ENCODE assay signal across 17 cellular contexts in the genomic region with DNA sequence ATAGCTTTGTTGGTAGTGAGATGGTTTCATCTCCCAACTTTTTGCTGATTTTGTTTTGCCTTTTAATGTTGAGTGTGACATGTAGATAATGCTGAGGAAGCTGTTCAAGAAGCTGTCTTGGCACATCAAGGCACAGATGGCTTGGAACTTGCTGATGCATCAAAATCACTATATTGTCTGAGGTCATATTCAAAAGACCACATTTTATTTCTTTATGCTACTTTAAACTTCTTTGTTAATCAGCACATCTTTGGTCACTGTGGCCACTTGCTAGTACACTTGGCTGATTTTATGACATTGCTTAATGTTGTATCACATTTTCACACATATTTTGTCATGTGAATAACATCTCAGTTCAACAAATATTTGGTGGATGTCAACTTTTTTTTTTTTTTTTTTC.
DNase-seq lines count a peak whose midpoint lies in the region; ATAC-seq, FAIRE-seq and TF ChIP-seq lines count a peak whose summit lies in the region.
"Had no signal": no experiment of that assay in that cellular context is flagged by ENCODE, and none has a peak within 500 bp of the region (broad histone marks: within the 10 kb centered on the region; RNA-seq: fewer than 3 reads in every experiment).

No MANE protein-coding gene starts in this region.

- TF ChIP-seq POLR2A in K562 (conservative IDR thresholded peaks at IDR 0.05), result no peak

- H3K27me3 ChIP-seq in A673 (replicated peaks; ENCODE audit: insufficient read depth, low read depth, low read length, poor library complexity) (no peaks in the 10 kb centered on the region), GM23248 (replicated peaks; ENCODE audit: insufficient read depth) (no peaks in the 10 kb centered on the region), K562 (ENCODE audit: control insufficient read depth in 2 of 2, insufficient read depth in 2 of 2, low read length in 2 of 2) (no peaks in the 10 kb centered on the region), osteoblast (ENCODE audit: insufficient read depth, low read length) (no peaks in the 10 kb centered on the region)

- peaks cover 83% of the 10 kb centered on the region for H3K4me1 ChIP-seq in A673 (ENCODE audit: insufficient read depth, low read length, poor library complexity, severe bottlenecking)
- H3K4me1 ChIP-seq in GM23248 (ENCODE audit: insufficient read depth), result peaks cover 96% of the 10 kb centered on the region
- H3K4me1 ChIP-seq in K562 (replicated peaks in 1 of 2; ENCODE audit: control insufficient read depth in 2 of 2, insufficient read depth in 2 of 2, low read length in 2 of 2), result no peaks in the 10 kb centered on the region
- peaks cover 86% of the 10 kb centered on the region for H3K4me1 ChIP-seq in osteoblast (ENCODE audit: insufficient read depth, low read length)

- H3K4me2 ChIP-seq in GM23248 (ENCODE audit: unreplicated experiment) (peak overlapping the region; percentile 5), K562 (ENCODE audit: insufficient read depth, low read length) (no peak overlapping the region), osteoblast (ENCODE audit: insufficient read depth, low read length) (no peak overlapping the region)
- H3K4me2 ChIP-seq: PC-9 had no signal

- in situ Hi-C loops in GM23248 (cut with MboI), result no loop called here
- in situ Hi-C loops in K562 (cut with MboI), result no loop called here

- peaks cover 80% of the 10 kb centered on the region for H3K79me2 ChIP-seq in GM23248 (ENCODE audit: insufficient read depth)
- H3K79me2 ChIP-seq in K562 (ENCODE audit: control insufficient read depth, insufficient read depth, low read length), result no peaks in the 10 kb centered on the region
- H3K79me2 ChIP-seq in osteoblast (ENCODE audit: insufficient read depth, low read length), result peaks cover 66% of the 10 kb centered on the region

- H2AFZ ChIP-seq in GM23248, result no peak overlapping the region
- no peak overlapping the region for H2AFZ ChIP-seq in K562 (ENCODE audit: low read depth, low read length)
- no peak overlapping the region for H2AFZ ChIP-seq in osteoblast (ENCODE audit: low read length)
- H2AFZ ChIP-seq: PC-9 had no signal

- H3K9me2 ChIP-seq in GM23248 (ENCODE audit: insufficient read depth), result no peaks in the 10 kb centered on the region

- FAIRE-seq in K562 (lab: Jason Lieb, UNC), result no peak

- no peak for TF ChIP-seq CTCF in A673 (conservative IDR thresholded peaks at IDR 0.05; ENCODE audit: low read depth, low read length)
- TF ChIP-seq CTCF in K562 (IDR thresholded peaks at IDR 0.05 in 2 of 3, conservative IDR thresholded peaks at IDR 0.05 in 1 of 3; ENCODE audit: insufficient read depth in 2 of 3, low read depth in 1 of 3, low read length in 3 of 3), result no peak
- no peak for TF ChIP-seq CTCF in osteoblast (IDR thresholded peaks at IDR 0.05; ENCODE audit: extremely low read depth, low read depth, low read length)

- H3F3A ChIP-seq in GM23248 (ENCODE audit: insufficient read depth), result peaks cover 97% of the 10 kb centered on the region

- H3K36me3 ChIP-seq in A673 (ENCODE audit: insufficient read depth, low read length, poor library complexity, severe bottlenecking), result no peaks in the 10 kb centered on the region
- peaks cover under 1% of the 10 kb centered on the region; the same call in 1 of the 2 replicates for H3K36me3 ChIP-seq in GM23248 (ENCODE audit: low read depth)
- no peaks in the 10 kb centered on the region for H3K36me3 ChIP-seq in K562 (ENCODE audit: control insufficient read depth, insufficient read depth, low read length)
- H3K36me3 ChIP-seq in osteoblast (ENCODE audit: insufficient read depth, low read length), result peaks cover 15% of the 10 kb centered on the region

- CTCF ChIA-PET in A673 (lab: Charles Lee) (no interaction called here), K562 (lab: Yijun Ruan, JAX; ENCODE audit: low intra/inter-chr PET ratio) (no interaction called here)

- intact Hi-C loops in A673 (cut with micrococcal nuclease; ENCODE audit: unreplicated experiment) (no loop called here), K562 (cut with micrococcal nuclease) (no loop called here)

- no peak overlapping the region for H3K9ac ChIP-seq in GM23248
- H3K9ac ChIP-seq in K562 (ENCODE audit: insufficient read depth in 1 of 2, low read depth in 2 of 2, low read length in 2 of 2), result no peak overlapping the region

- H3K27ac ChIP-seq in A673 (ENCODE audit: low read depth, low read length, poor library complexity, severe bottlenecking) (peak overlapping the region; percentile 8), GM23248 (peak overlapping the region; percentile 80), K562 (ENCODE audit: extremely low read depth, low read depth, low read length) (no peak overlapping the region), osteoblast (ENCODE audit: low read depth, low read length) (peak overlapping the region; percentile 16)
- H3K27ac ChIP-seq: HL-60, PC-9 had no signal

- no peak for ATAC-seq in K562
- ATAC-seq: CD8-positive, alpha-beta T cell; SK-N-SH treated with all-trans-retinoic acid at 6 μM for 48 hours had no signal

- H4K20me1 ChIP-seq in GM23248 (ENCODE audit: insufficient read depth) (no peaks in the 10 kb centered on the region), K562 (replicated peaks; ENCODE audit: control insufficient read depth, insufficient read depth, low read length) (no peaks in the 10 kb centered on the region), osteoblast (ENCODE audit: insufficient read depth, low read length) (peaks cover 3% of the 10 kb centered on the region)

- BruUV-seq in A673 (replicated peaks; lab: Mats Ljungman, UMichigan), result no TSS peak
- no TSS peak for BruUV-seq in K562 (replicated peaks; lab: Mats Ljungman, UMichigan)

- POLR2A ChIA-PET in A673 (lab: Charles Lee; ENCODE audit: low non-redundant PET) (no interaction called here), K562 (lab: Yijun Ruan, JAX) (interaction anchor here (0.7 to 1.2 kb wide), 2 partner anchors 14 to 40 kb away, joined by 3 to 4 read pairs; no protein-coding TSS in a partner anchor)

- no peaks in the 10 kb centered on the region for H3K9me1 ChIP-seq in K562 (ENCODE audit: control insufficient read depth, insufficient read depth, low read length)

- no peak for TF ChIP-seq RAD21 in K562 (CRISPR knock-in tag; conservative IDR thresholded peaks at IDR 0.05 in 1 of 2, IDR thresholded peaks at IDR 0.05 in 1 of 2)

- DNase-seq in A673 (ENCODE audit: low spot score) (no peak), GM23248 (peak; percentile 55), K562 (ENCODE audit: extremely low read depth in 1 of 4, low spot score in 3 of 4) (no peak), osteoblast (ENCODE audit: insufficient read length, low spot score, missing footprints) (no peak), A172 (ENCODE audit: low spot score) (no peak)
- DNase-seq in stimulated activated CD8-positive, alpha-beta memory T cell treated with anti-CD3 and anti-CD28 coated beads, Interleukin-4, amount 100 ng/mL, for 48 hours, result no peak
- no peak for DNase-seq in activated effector memory CD4-positive, alpha-beta T cell treated with Interleukin-2 at 50 U/mL for 16 hours
- DNase-seq in activated CD4-positive, alpha-beta T cell treated with anti-CD3 and anti-CD28 coated beads for 4 hours, result no peak
- DNase-seq: CD8-positive, alpha-beta T cell; H9; NCI-H1105 treated with DMSO at 0.1 percent for 48 hours; NCI-H187; NCI-H774; PC-9; SHP77 had no signal

- H3K9me3 ChIP-seq in A673 (ENCODE audit: low read depth, low read length, poor library complexity, severe bottlenecking) (no peaks in the 10 kb centered on the region), GM23248 (ENCODE audit: low read depth) (no peaks in the 10 kb centered on the region), K562 (replicated peaks; ENCODE audit: control insufficient read depth, insufficient read depth, low read depth, low read length) (no peaks in the 10 kb centered on the region), osteoblast (ENCODE audit: low read depth, low read length) (no peaks in the 10 kb centered on the region)

- TF ChIP-seq EP300 in K562 (IDR thresholded peaks at IDR 0.05; ENCODE audit: low read length), result no peak

- no peak overlapping the region for H3K4me3 ChIP-seq in A673 (ENCODE audit: low read depth, low read length, poor library complexity, severe bottlenecking)
- H3K4me3 ChIP-seq in GM23248, result no peak overlapping the region
- H3K4me3 ChIP-seq in K562, result no peak overlapping the region
- H3K4me3 ChIP-seq in osteoblast (ENCODE audit: insufficient read depth, low read length), result no peak overlapping the region
- H3K4me3 ChIP-seq: PC-9 had no signal

TF ChIP-seq in K562, 482 proteins besides CTCF, POLR2A, EP300 and RAD21:
- TF ChIP-seq C11orf30 (IDR thresholded peaks at IDR 0.05; ENCODE audit: low read depth) (peak; percentile 51), MAFF (IDR thresholded peaks at IDR 0.05; ENCODE audit: low read length) (peak; percentile 49), MAFG (tag; conservative IDR thresholded peaks at IDR 0.05) (peak; percentile 56), MAFK (IDR thresholded peaks at IDR 0.05; ENCODE audit: low read length) (peak; percentile 26; the same call in 1 of the 2 replicates), NCOA1 (IDR thresholded peaks at IDR 0.05; ENCODE audit: low read depth) (no peak), ZNF316 (IDR thresholded peaks at IDR 0.05) (peak; percentile 68), ARID1B (IDR thresholded peaks at IDR 0.05) (no peak)
